ENCODE assay signal across 10 cellular contexts in the genomic region with DNA sequence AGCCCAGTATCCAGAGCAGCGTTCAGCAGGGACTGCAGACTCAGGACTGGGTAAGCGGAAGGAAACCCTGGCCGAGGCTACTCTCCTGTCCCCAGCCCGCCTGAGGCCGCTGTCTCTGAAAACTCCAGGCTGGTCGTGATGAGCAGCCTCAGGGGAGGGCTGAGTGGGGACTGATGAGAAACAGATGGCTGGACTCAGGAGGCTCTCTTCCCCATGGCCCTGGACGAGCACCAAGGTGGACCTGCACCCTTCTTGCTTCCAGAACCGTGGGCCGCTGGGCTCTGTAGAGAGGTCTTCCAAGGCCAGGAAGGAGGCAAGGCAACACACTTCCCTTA. TPM values are rescaled to one million over a fixed set of nuclear protein-coding genes. Genes with fewer than 3 reads are reported as not detected.
DNase-seq lines count a peak whose midpoint lies in the region; ATAC-seq and TF ChIP-seq lines count a peak whose summit lies in the region.
"Had no signal": no experiment of that assay in that cellular context is flagged by ENCODE, and none has a peak within 500 bp of the region (broad histone marks: within the 10 kb centered on the region; RNA-seq: fewer than 3 reads in every experiment).

No MANE protein-coding gene starts in this region.

- TF ChIP-seq CTCF in LNCaP clone FGC (IDR thresholded peaks at IDR 0.05; ENCODE audit: control insufficient read depth, extremely low read depth, insufficient read depth) (no peak), dorsolateral prefrontal cortex (IDR thresholded peaks at IDR 0.05 in 54 of 56, conservative IDR thresholded peaks at IDR 0.05 in 2 of 56; ENCODE audit: low read depth in 1 of 56, partially characterized antibody in 56 of 56) (no peak)

- CTCF ChIA-PET in naive thymus-derived CD4-positive, alpha-beta T cell (lab: Charles Lee) = interaction anchor here (0.9 kb wide), 1 partner anchor 90 kb away, joined by 3 read pairs; no protein-coding TSS in a partner anchor

- POLR2A ChIA-PET in naive thymus-derived CD4-positive, alpha-beta T cell (lab: Charles Lee) = interaction anchor here (0.9 to 1.5 kb wide), 2 partner anchors 8 to 209 kb away, joined by 3 to 6 read pairs; no protein-coding TSS in a partner anchor

- no peaks in the 10 kb centered on the region for H3K27me3 Mint-ChIP-seq in naive thymus-derived CD4-positive, alpha-beta T cell

- peaks cover 9 to 37% (median 26%) of the 10 kb centered on the region in 7 donors for H3K4me1 Mint-ChIP-seq in naive thymus-derived CD4-positive, alpha-beta T cell

- H3K9me3 Mint-ChIP-seq in naive thymus-derived CD4-positive, alpha-beta T cell = peaks cover 6 to 41% (median 16%) of the 10 kb centered on the region in 11 donors

- H3K27ac ChIP-seq in dorsolateral prefrontal cortex = peak overlapping the region in 17 of 59 donors; percentile 82 to 98 (median 93)
- peak overlapping the region; percentile 87 for H3K27ac ChIP-seq in naive thymus-derived CD4-positive, alpha-beta T cell (ENCODE audit: low read depth, low read length)

- peak; percentile 34 to 49 for DNase-seq in AML-193 (lab: John Stamatoyannopoulos, UW)
- no peak for DNase-seq in LNCaP clone FGC (ENCODE audit: low read depth)
- DNase-seq in dorsolateral prefrontal cortex = no peak
- DNase-seq in naive thymus-derived CD4-positive, alpha-beta T cell = no peak
- no peak for DNase-seq in cerebellum (ENCODE audit: low spot score)
- no peak for DNase-seq in NCI-H748 (lab: John Stamatoyannopoulos, UW; ENCODE audit: unreplicated experiment)
- DNase-seq in NCI-H748 treated with DMSO at 0.1 percent for 48 hours (lab: John Stamatoyannopoulos, UW) = no peak
- DNase-seq: body of pancreas, GF-D8 had no signal

- H3K27ac Mint-ChIP-seq in naive thymus-derived CD4-positive, alpha-beta T cell = peak overlapping the region in 6 of 9 donors; percentile 11 to 95 (median 40)

- H3K4me1 ChIP-seq in naive thymus-derived CD4-positive, alpha-beta T cell (ENCODE audit: control insufficient read depth in 2 of 2, insufficient read depth in 2 of 2, low read length in 2 of 2) = peaks cover 20 to 31% of the 10 kb centered on the region in 2 donors

- peaks cover 0 to 21% (median 0%) of the 10 kb centered on the region in 3 experiments for H3K9me3 ChIP-seq in naive thymus-derived CD4-positive, alpha-beta T cell (ENCODE audit: control insufficient read depth in 2 of 3, low read length in 3 of 3)
- H3K9me3 ChIP-seq: body of pancreas had no signal

- peaks cover 0 to 19% (median 4%) of the 10 kb centered on the region in 3 experiments for H3K36me3 ChIP-seq in naive thymus-derived CD4-positive, alpha-beta T cell (ENCODE audit: control insufficient read depth in 2 of 3, insufficient read depth in 3 of 3, low read length in 3 of 3)

- H3K4me3 Mint-ChIP-seq in naive thymus-derived CD4-positive, alpha-beta T cell = peak overlapping the region; percentile 29 to 95 (median 83)

- H3K4me3 ChIP-seq in LNCaP clone FGC (ENCODE audit: low read depth, low read length) = peak overlapping the region; percentile 90
- H3K4me3 ChIP-seq in dorsolateral prefrontal cortex = peak overlapping the region in 58 of 59 donors; percentile 70 to 98 (median 88)
- H3K4me3 ChIP-seq in naive thymus-derived CD4-positive, alpha-beta T cell (ENCODE audit: low read length) = peak overlapping the region; percentile 63

- intact Hi-C loops in dorsolateral prefrontal cortex (cut with DNase I) = loop anchor here in 1 of 2 donors (2.0 kb wide), 1 partner anchor 15 kb away; no protein-coding TSS in a partner anchor
- intact Hi-C loops in naive thymus-derived CD4-positive, alpha-beta T cell (cut with micrococcal nuclease) = no loop called here

- H3K36me3 Mint-ChIP-seq in naive thymus-derived CD4-positive, alpha-beta T cell = peaks cover 12 to 27% (median 15%) of the 10 kb centered on the region in 5 donors

- H3K27me3 ChIP-seq in dorsolateral prefrontal cortex = no peaks in the 10 kb centered on the region
- H3K27me3 ChIP-seq in naive thymus-derived CD4-positive, alpha-beta T cell (ENCODE audit: control insufficient read depth in 2 of 2, insufficient read depth in 2 of 2, low read length in 2 of 2) = no peaks in the 10 kb centered on the region
- H3K27me3 ChIP-seq: body of pancreas had no signal

- no peak for ATAC-seq in naive thymus-derived CD4-positive, alpha-beta T cell
- no peak for ATAC-seq in GM21367 (IDR thresholded peaks at IDR 0.05; ENCODE audit: unreplicated experiment)

RNA-seq across cellular contexts. Expression of a gene that starts 1.1 kb away (rescaled TPM):
- 10 to 100 TPM in 1 of 120 experiments, 1 to 10 TPM in 113, under 1 TPM in 6; 0.38 to 13.1 (median 3.6) TPM for total RNA-seq in dorsolateral prefrontal cortex
- total RNA-seq in naive thymus-derived CD4-positive, alpha-beta T cell = 10 to 100 TPM in 1 of 5 experiments, 1 to 10 TPM in 4; 1.4 to 10.5 (median 6.5) TPM
- polyA plus RNA-seq in naive thymus-derived CD4-positive, alpha-beta T cell = under 1 TPM; 0.21 to 0.25 TPM
- total RNA-seq in cerebellum = 1.4 TPM

RNA-seq across cellular contexts. Expression of a gene that starts 20.2 kb away (rescaled TPM):
- total RNA-seq in dorsolateral prefrontal cortex (100 to 1,000 TPM in 85 of 120 experiments, 10 to 100 TPM in 35; 81.6 to 178 (median 109) TPM), cerebellum (58.1 TPM)
- total RNA-seq in naive thymus-derived CD4-positive, alpha-beta T cell = 100 to 1,000 TPM; 117 to 132 (median 125) TPM
- 1 to 10 TPM; 2.8 to 5.2 TPM for polyA plus RNA-seq in naive thymus-derived CD4-positive, alpha-beta T cell

Comparison
In these comparisons a context has a peak if more than half of its experiments do, and no peak if none do; other contexts are left out.
1. DNase-seq: peak in AML-193 (2 of 2); none in LNCaP clone FGC (single experiment), dorsolateral prefrontal cortex (0 of 10), naive thymus-derived CD4-positive, alpha-beta T cell (0 of 9), cerebellum (single experiment), NCI-H748 (single experiment) and NCI-H748 treated with DMSO at 0.1 percent for 48 hours (single experiment).
2. Peak in every context shown above with its lines, with median percentiles within 50 percentile points of each other: H3K4me3 ChIP-seq.